27 cellular contexts compared by ENCODE assay signal in the genomic region with DNA sequence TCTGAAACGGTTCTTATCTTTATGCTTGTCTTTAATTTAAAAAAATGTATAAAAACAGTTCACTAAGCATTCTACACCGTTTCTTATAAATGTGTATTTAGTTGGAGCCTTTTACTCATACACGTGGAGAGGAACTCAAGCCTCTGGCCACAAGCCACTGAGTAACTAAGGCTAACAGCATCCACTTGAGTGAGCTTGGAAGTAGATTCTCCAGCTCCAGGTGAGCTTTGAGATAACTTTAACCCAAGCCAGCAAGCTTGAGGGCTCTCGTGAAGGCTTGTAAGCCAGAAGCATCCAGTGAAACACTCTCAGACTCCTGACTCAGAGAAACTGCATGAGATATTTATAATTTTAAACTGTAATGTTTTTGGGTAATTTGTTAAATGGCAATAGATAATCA.
"Had no signal": no experiment of that assay in that cellular context is flagged by ENCODE, and none has a peak within 500 bp of the region (broad histone marks: within the 10 kb centered on the region; RNA-seq: fewer than 3 reads in every experiment).

No MANE protein-coding gene starts in this region.

- H3K27me3 ChIP-seq: heart left ventricle, pancreas, stomach, testis, tibial artery had no signal

- DNase-seq: heart left ventricle; hypothalamus; immature natural killer cell; kidney; left colon; left ventricle myocardium inferior; mammary epithelial cell; mesenchymal stem cell; naive thymus-derived CD8-positive, alpha-beta T cell; nucleus accumbens; pancreas; posterior cingulate gyrus; retina; right cardiac atrium; stimulated activated CD4-positive, alpha-beta T cell treated with anti-CD3 and anti-CD28 coated beads, Interleukin-12 subunit alpha, Interleukin-12 subunit beta, amount 100 ng/mL, for 4 hours; stimulated activated CD4-positive, alpha-beta T cell treated with anti-CD3 and anti-CD28 coated beads, Interleukin-15, amount 100 ng/mL, for 24 hours; stimulated activated CD4-positive, alpha-beta T cell treated with anti-CD3 and anti-CD28 coated beads, Interleukin-2, amount 100 ng/mL, for 24 hours; stimulated activated CD4-positive, alpha-beta T cell treated with anti-CD3 and anti-CD28 coated beads, Interleukin-4, amount 100 ng/mL, for 1 hour; stimulated activated naive B cell treated with anti-CD40 and anti-IgM and Interleukin-4, amounts not matched to agents 10 μg/mL and 1 μg/mL and 100 μg/mL, for 72 hours; stimulated activated naive CD8-positive, alpha-beta T cell treated with anti-CD3 and anti-CD28 coated beads, Interleukin-15, Interleukin-2, amounts not matched to agents 100 U/mL and 50 U/mL, for 24 hours; stomach; testis; tibial artery; trophoblast cell had no signal

- ATAC-seq: heart left ventricle; left colon; naive thymus-derived CD8-positive, alpha-beta T cell; pancreas; right cardiac atrium; sciatic nerve; stimulated activated naive B cell treated with anti-CD40 and anti-IgM and Interleukin-4, amounts not matched to agents 10 μg/mL and 1 μg/mL and 100 μg/mL, for 72 hours; stimulated activated naive CD8-positive, alpha-beta T cell treated with anti-CD3 and anti-CD28 coated beads, Interleukin-15, Interleukin-2, amounts not matched to agents 100 U/mL and 50 U/mL, for 24 hours had no signal

- H3K4me1 ChIP-seq: heart left ventricle, left ventricle myocardium inferior, pancreas, prostate gland, testis, tibial artery had no signal

- H3K36me3 ChIP-seq: heart left ventricle, left ventricle myocardium inferior, pancreas, prostate gland, stomach, tibial artery had no signal

- H3K4me3 ChIP-seq: heart left ventricle, left ventricle myocardium inferior, pancreas, prostate gland, skin epidermis, stomach, testis, tibial artery had no signal

- H3K9me3 ChIP-seq: left ventricle myocardium inferior, pancreas, prostate gland, stomach, testis, tibial artery had no signal

- H3K27ac ChIP-seq: heart left ventricle, left ventricle myocardium inferior, pancreas, prostate gland, skin epidermis, stomach, testis, tibial artery had no signal
